Comparison of ENCODE assay signal across 27 cellular contexts in the genomic region with DNA sequence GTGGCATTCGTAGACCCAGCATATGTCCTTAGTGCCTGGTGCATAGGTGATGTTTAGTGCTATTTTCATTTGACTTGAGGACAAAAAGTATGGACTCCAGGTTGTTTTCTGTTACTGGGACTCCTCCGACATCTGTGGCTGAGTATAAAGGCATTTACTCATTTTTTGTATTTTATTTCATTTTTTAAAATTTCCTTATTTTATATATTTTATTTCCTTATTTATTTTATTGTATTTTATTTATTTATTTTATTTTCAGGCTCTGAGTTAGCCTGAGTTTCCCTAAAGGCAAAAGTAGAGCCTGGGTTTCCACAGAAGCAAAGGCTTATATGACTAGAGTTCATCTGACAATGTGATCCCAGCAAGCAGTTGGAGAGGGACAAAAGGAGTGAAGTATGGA.
DNase-seq lines count a peak whose midpoint lies in the region; ATAC-seq and TF ChIP-seq lines count a peak whose summit lies in the region.
"Had no signal": no experiment of that assay in that cellular context is flagged by ENCODE, and none has a peak within 500 bp of the region (broad histone marks: within the 10 kb centered on the region; RNA-seq: fewer than 3 reads in every experiment).

No MANE protein-coding gene starts in this region.

- no peak overlapping the region for H3K4me3 Mint-ChIP-seq in activated naive CD4-positive, alpha-beta T cell treated with anti-CD3 and anti-CD28 coated beads, Interleukin-2, amount 10 ng/mL, durations not matched to agents 7 days and 5 days
- no peak overlapping the region for H3K4me3 Mint-ChIP-seq in WTC11
- H3K4me3 Mint-ChIP-seq: B cell; CD14-positive monocyte; CD4-positive, alpha-beta memory T cell; CD4-positive, alpha-beta T cell; CD4-positive, CD25-positive, alpha-beta regulatory T cell; CD8-positive, alpha-beta memory T cell; CD8-positive, alpha-beta T cell had no signal

- DNase-seq in activated naive CD4-positive, alpha-beta T cell treated with anti-CD3 and anti-CD28 coated beads, Interleukin-2, amount 10 ng/mL, durations not matched to agents 7 days and 5 days = no peak
- DNase-seq in activated naive CD4-positive, alpha-beta T cell treated with anti-CD3 and anti-CD28 coated beads, Interleukin-2, amount 50 U/mL, for 72 hours (ENCODE audit: low spot score in 2 of 2) = no peak
- no peak for DNase-seq in WTC11 (ENCODE audit: low spot score)
- no peak for DNase-seq in NCI-H2107 (lab: John Stamatoyannopoulos, UW)
- DNase-seq: 8988T; ACHN; AML-193; BE2C; C1 segment of cervical spinal cord; Caco-2; Calu3; CD4-positive, alpha-beta memory T cell; CD4-positive, alpha-beta T cell; CD4-positive, CD25-positive, alpha-beta regulatory T cell; CD8-positive, alpha-beta memory T cell; CD8-positive, alpha-beta T cell; COR-L47; DMS 273 treated with DMSO at 0.1 percent for 48 hours; DMS153; DMS53; DMS79; DMS79 treated with DMSO at 0.1 percent for 48 hours; DND-41; EL had no signal

- peaks cover 5% of the 10 kb centered on the region for H3K9me3 Mint-ChIP-seq in activated naive CD4-positive, alpha-beta T cell treated with anti-CD3 and anti-CD28 coated beads, Interleukin-2, amount 10 ng/mL, durations not matched to agents 7 days and 5 days
- H3K9me3 Mint-ChIP-seq in activated naive CD4-positive, alpha-beta T cell treated with anti-CD3 and anti-CD28 coated beads, Interleukin-2, amount 50 U/mL, for 72 hours = no peaks in the 10 kb centered on the region
- no peaks in the 10 kb centered on the region for H3K9me3 Mint-ChIP-seq in WTC11
- H3K9me3 Mint-ChIP-seq: CD8-positive, alpha-beta memory T cell; CD8-positive, alpha-beta T cell had no signal

- H3K27ac Mint-ChIP-seq in activated naive CD4-positive, alpha-beta T cell treated with anti-CD3 and anti-CD28 coated beads, Interleukin-2, amount 10 ng/mL, durations not matched to agents 7 days and 5 days = peak overlapping the region; percentile 13
- no peak overlapping the region for H3K27ac Mint-ChIP-seq in activated naive CD4-positive, alpha-beta T cell treated with anti-CD3 and anti-CD28 coated beads, Interleukin-2, amount 50 U/mL, for 72 hours
- H3K27ac Mint-ChIP-seq in WTC11 = no peak overlapping the region
- H3K27ac Mint-ChIP-seq: B cell; CD14-positive monocyte; CD4-positive, alpha-beta memory T cell; CD4-positive, alpha-beta T cell; CD4-positive, CD25-positive, alpha-beta regulatory T cell; CD8-positive, alpha-beta T cell had no signal

- TF ChIP-seq CTCF in WTC11 (IDR thresholded peaks at IDR 0.05) = no peak

- no peaks in the 10 kb centered on the region for H3K27me3 Mint-ChIP-seq in activated naive CD4-positive, alpha-beta T cell treated with anti-CD3 and anti-CD28 coated beads, Interleukin-2, amount 10 ng/mL, durations not matched to agents 7 days and 5 days
- no peaks in the 10 kb centered on the region for H3K27me3 Mint-ChIP-seq in WTC11 (ENCODE audit: low read depth)
- H3K27me3 Mint-ChIP-seq: B cell; CD4-positive, alpha-beta memory T cell; CD4-positive, alpha-beta T cell; CD4-positive, CD25-positive, alpha-beta regulatory T cell; CD8-positive, alpha-beta memory T cell had no signal

- POLR2A ChIA-PET in WTC11 (lab: Charles Lee) = no interaction called here

- no peaks in the 10 kb centered on the region for H3K4me1 Mint-ChIP-seq in activated naive CD4-positive, alpha-beta T cell treated with anti-CD3 and anti-CD28 coated beads, Interleukin-2, amount 10 ng/mL, durations not matched to agents 7 days and 5 days
- H3K4me1 Mint-ChIP-seq in WTC11 = no peaks in the 10 kb centered on the region
- H3K4me1 Mint-ChIP-seq: B cell; CD14-positive monocyte; CD4-positive, alpha-beta memory T cell; CD8-positive, alpha-beta memory T cell had no signal

- CTCF ChIA-PET in activated naive CD4-positive, alpha-beta T cell treated with anti-CD3 and anti-CD28 coated beads, Interleukin-2, amount 10 ng/mL, durations not matched to agents 7 days and 5 days (lab: Charles Lee) = no interaction called here
- CTCF ChIA-PET in WTC11 (lab: Charles Lee) = no interaction called here

- ATAC-seq in activated naive CD4-positive, alpha-beta T cell treated with anti-CD3 and anti-CD28 coated beads, Interleukin-2, amount 50 U/mL, for 72 hours = no peak
- no peak for ATAC-seq in WTC11
- ATAC-seq: A549; CD8-positive, alpha-beta T cell had no signal

- H3K36me3 Mint-ChIP-seq in activated naive CD4-positive, alpha-beta T cell treated with anti-CD3 and anti-CD28 coated beads, Interleukin-2, amount 10 ng/mL, durations not matched to agents 7 days and 5 days = peaks cover 25% of the 10 kb centered on the region
- H3K36me3 Mint-ChIP-seq in activated naive CD4-positive, alpha-beta T cell treated with anti-CD3 and anti-CD28 coated beads, Interleukin-2, amount 50 U/mL, for 72 hours = peaks cover 11% of the 10 kb centered on the region in 2 donors
- peaks cover 7% of the 10 kb centered on the region for H3K36me3 Mint-ChIP-seq in WTC11

TF ChIP-seq in WTC11, 78 proteins besides CTCF, POLR2A, EP300 and RAD21:
- no peak for TF ChIP-seq RELA (CRISPR knock-in tag; IDR thresholded peaks at IDR 0.05; ENCODE audit: borderline replicate concordance)
- peak; percentile 92 for TF ChIP-seq HMGA2 (CRISPR knock-in tag; IDR thresholded peaks at IDR 0.05)
